ENCODE assay signal across 10 cellular contexts in the genomic region with DNA sequence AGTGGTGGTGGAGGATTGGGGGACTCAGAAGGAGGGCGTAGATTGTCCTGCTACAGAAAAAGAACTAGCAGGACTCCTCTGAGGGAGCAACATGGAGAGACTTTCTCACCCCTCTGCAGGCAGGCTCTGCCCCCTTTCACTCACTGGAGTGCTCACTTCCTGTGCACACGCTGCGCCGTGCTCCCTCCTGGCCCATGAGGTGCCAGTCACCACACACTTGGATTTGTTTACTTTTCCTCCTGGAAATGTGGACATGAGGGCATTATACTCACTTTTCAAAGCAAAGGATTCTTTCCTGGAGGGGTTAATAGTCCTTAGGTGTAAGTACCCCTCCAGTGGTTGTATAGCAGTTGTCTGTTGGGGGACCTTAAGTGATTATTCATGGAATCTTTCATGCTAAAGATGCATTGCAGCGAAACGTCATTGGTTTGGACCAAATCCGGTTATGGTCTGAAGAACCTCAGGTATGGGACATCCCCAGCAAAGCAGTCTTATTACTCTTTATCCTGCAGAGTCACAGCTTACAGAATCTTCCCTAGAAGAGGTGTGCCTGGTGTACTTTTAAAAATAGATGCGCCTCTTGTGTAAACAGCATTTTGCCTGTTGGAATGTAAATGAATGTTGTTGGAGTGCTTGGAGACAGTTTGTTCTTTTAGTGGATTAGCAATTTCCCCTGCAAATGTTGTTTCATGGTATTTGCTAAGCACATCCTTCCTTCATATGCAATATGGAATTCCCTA.
DNase-seq lines count a peak whose midpoint lies in the region; ATAC-seq and TF ChIP-seq lines count a peak whose summit lies in the region.
"Had no signal": no experiment of that assay in that cellular context is flagged by ENCODE, and none has a peak within 500 bp of the region (broad histone marks: within the 10 kb centered on the region; RNA-seq: fewer than 3 reads in every experiment).

No MANE protein-coding gene starts in this region.

- no peaks in the 10 kb centered on the region for H3K27me3 Mint-ChIP-seq in mesothelial cell of epicardium (ENCODE audit: low read depth)
- H3K27me3 Mint-ChIP-seq in type B pancreatic cell, result no peaks in the 10 kb centered on the region
- H3K27me3 Mint-ChIP-seq: naive thymus-derived CD8-positive, alpha-beta T cell had no signal

- H3K27ac Mint-ChIP-seq in mesothelial cell of epicardium (peak overlapping the region; percentile 77), type B pancreatic cell (peak overlapping the region; percentile 83)

- TF ChIP-seq CTCF in coronary artery (IDR thresholded peaks at IDR 0.05) (no peak), mesothelial cell of epicardium (IDR thresholded peaks at IDR 0.05; ENCODE audit: unreplicated experiment) (no peak), type B pancreatic cell (conservative IDR thresholded peaks at IDR 0.05) (no peak)

- no peak overlapping the region for H3K4me3 ChIP-seq in coronary artery

- DNase-seq in NCI-H345 treated with DMSO at 0.1 percent for 48 hours (lab: John Stamatoyannopoulos, UW; ENCODE audit: unreplicated experiment) (peak; percentile 7), NCI-H345 (lab: John Stamatoyannopoulos, UW) (no peak), coronary artery (ENCODE audit: low spot score) (no peak), mesothelial cell of epicardium (ENCODE audit: low spot score in 2 of 2, unreplicated experiment in 2 of 2) (no peak), type B pancreatic cell (ENCODE audit: extremely low spot score, unreplicated experiment) (no peak), SW480 (ENCODE audit: low spot score) (no peak)
- DNase-seq in effector CD4-positive, alpha-beta T cell, result no peak
- DNase-seq: naive thymus-derived CD8-positive, alpha-beta T cell; NCI-H774 had no signal

- ATAC-seq in GM21576 (IDR thresholded peaks at IDR 0.05; ENCODE audit: unreplicated experiment), result no peak
- ATAC-seq: naive thymus-derived CD8-positive, alpha-beta T cell had no signal

- H3K4me1 Mint-ChIP-seq in mesothelial cell of epicardium, result peaks cover 73% of the 10 kb centered on the region
- H3K4me1 Mint-ChIP-seq in type B pancreatic cell (ENCODE audit: unreplicated experiment), result peaks cover 63% of the 10 kb centered on the region

- H3K9me3 Mint-ChIP-seq in mesothelial cell of epicardium (no peaks in the 10 kb centered on the region), type B pancreatic cell (peaks cover 21% of the 10 kb centered on the region)
- H3K9me3 Mint-ChIP-seq: naive thymus-derived CD8-positive, alpha-beta T cell had no signal

- peak overlapping the region; percentile 10 to 83 for H3K27ac ChIP-seq in coronary artery

- H3K36me3 Mint-ChIP-seq in mesothelial cell of epicardium (peaks cover 3% of the 10 kb centered on the region), type B pancreatic cell (peaks cover 12% of the 10 kb centered on the region)
- H3K36me3 Mint-ChIP-seq: naive thymus-derived CD8-positive, alpha-beta T cell had no signal

- H3K4me3 Mint-ChIP-seq in mesothelial cell of epicardium (no peak overlapping the region), type B pancreatic cell (peak overlapping the region; percentile 50)
- H3K4me3 Mint-ChIP-seq: naive thymus-derived CD8-positive, alpha-beta T cell had no signal
